ENCODE assay signal across 23 cellular contexts in the genomic region with DNA sequence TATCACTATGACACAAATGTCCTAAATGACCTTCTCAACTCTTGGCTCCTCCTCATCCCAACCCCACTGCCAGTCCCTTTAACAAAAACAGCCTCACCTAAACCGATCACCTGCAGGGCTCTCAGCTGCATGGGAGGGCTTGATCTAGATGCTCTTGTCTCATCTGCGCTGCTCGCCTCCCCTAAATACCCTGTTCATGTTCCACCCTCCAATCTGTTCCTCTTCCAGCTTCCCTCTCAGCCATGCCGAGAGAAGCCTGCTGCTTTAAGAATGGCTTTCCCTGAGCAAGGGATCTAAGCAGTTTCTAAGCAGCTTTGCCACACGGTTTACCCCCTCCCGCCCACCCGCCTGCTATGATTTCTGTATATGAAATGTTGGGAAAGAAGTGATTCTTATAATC. TPM values are rescaled to one million over a fixed set of nuclear protein-coding genes. Genes with fewer than 3 reads are reported as not detected.
A peak's percentile ranks its signal among the peaks of the same experiment; 100 is the strongest.
DNase-seq lines count a peak whose midpoint lies in the region; ATAC-seq and TF ChIP-seq lines count a peak whose summit lies in the region.
"Had no signal": no experiment of that assay in that cellular context is flagged by ENCODE, and none has a peak within 500 bp of the region (broad histone marks: within the 10 kb centered on the region; RNA-seq: fewer than 3 reads in every experiment).

No MANE protein-coding gene starts in this region.

- WGBS in gastroesophageal sphincter (ENCODE audit: low coverage in 1 of 2), 2 donors: 53 to 57% methylated on average over 3 to 6 of the region's 7 CpGs

- H3K27ac ChIP-seq in right atrium auricular region (no peak overlapping the region), gastroesophageal sphincter (no peak overlapping the region)

- H3K27ac Mint-ChIP-seq in brain: peak overlapping the region; percentile 35 to 100 (median 96)
- peak overlapping the region; percentile 20 for H3K27ac Mint-ChIP-seq in stimulated activated effector memory CD8-positive, alpha-beta T cell treated with anti-CD3 and anti-CD28 coated beads, Interleukin-12 subunit alpha, Interleukin-12 subunit beta, amount 100 ng/mL, for 72 hours
- H3K27ac Mint-ChIP-seq in activated CD4-positive, alpha-beta T cell treated with anti-CD3 and anti-CD28 coated beads, Interleukin-2, amount 10 ng/mL, durations not matched to agents 7 days and 5 days: no peak overlapping the region
- H3K27ac Mint-ChIP-seq: CD4-positive, alpha-beta memory T cell; HFFc6 had no signal

- DNase-seq in left ventricle myocardium superior: peak; percentile 13
- no peak for DNase-seq in right atrium auricular region (ENCODE audit: low spot score)
- DNase-seq in NCI-H524 (lab: John Stamatoyannopoulos, UW): peak; percentile 99
- no peak for DNase-seq in stimulated activated effector memory CD8-positive, alpha-beta T cell treated with anti-CD3 and anti-CD28 coated beads, Interleukin-12 subunit alpha, Interleukin-12 subunit beta, amount 100 ng/mL, for 72 hours (ENCODE audit: low spot score in 2 of 2)
- no peak for DNase-seq in AG08395 (ENCODE audit: low spot score)
- DNase-seq in activated CD4-positive, alpha-beta T cell treated with anti-CD3 and anti-CD28 coated beads, Interleukin-2, amount 10 ng/mL, durations not matched to agents 7 days and 5 days: no peak
- DNase-seq: 8988T; Calu3; CD4-positive, alpha-beta memory T cell; DND-41; H7; HFFc6; KBM-7; NCI-H1105 treated with DMSO at 0.1 percent for 48 hours; NCI-H1930; NCI-H446 treated with DMSO at 0.1 percent for 48 hours; NCI-H774; PC-3; RPMI8226; SIG-M5 had no signal

- POLR2A ChIA-PET in activated CD4-positive, alpha-beta T cell treated with anti-CD3 and anti-CD28 coated beads, Interleukin-2, amount 10 ng/mL, durations not matched to agents 7 days and 5 days (lab: Charles Lee): no interaction called here

- no peak for TF ChIP-seq CTCF in right atrium auricular region (IDR thresholded peaks at IDR 0.05)
- no peak for TF ChIP-seq CTCF in brain (conservative IDR thresholded peaks at IDR 0.05)
- no peak for TF ChIP-seq CTCF in gastroesophageal sphincter (IDR thresholded peaks at IDR 0.05)

- no peaks in the 10 kb centered on the region for H3K27me3 Mint-ChIP-seq in brain
- no peaks in the 10 kb centered on the region for H3K27me3 Mint-ChIP-seq in activated CD4-positive, alpha-beta T cell treated with anti-CD3 and anti-CD28 coated beads, Interleukin-2, amount 10 ng/mL, durations not matched to agents 7 days and 5 days
- H3K27me3 Mint-ChIP-seq: CD4-positive, alpha-beta memory T cell had no signal

- no peak for TF ChIP-seq POLR2A in gastroesophageal sphincter (IDR thresholded peaks at IDR 0.05)

- H3K36me3 ChIP-seq in right atrium auricular region (no peaks in the 10 kb centered on the region), gastroesophageal sphincter (no peaks in the 10 kb centered on the region)

- H3K27me3 ChIP-seq in right atrium auricular region: no peaks in the 10 kb centered on the region
- peaks cover 55% of the 10 kb centered on the region for H3K27me3 ChIP-seq in gastroesophageal sphincter

- TF ChIP-seq EP300 in gastroesophageal sphincter (IDR thresholded peaks at IDR 0.05): no peak

- H3K4me1 ChIP-seq in right atrium auricular region (peaks cover 0 to 21% of the 10 kb centered on the region in 2 donors), gastroesophageal sphincter (peaks cover 0 to 11% (median 0%) of the 10 kb centered on the region in 3 donors)

- H3K9me3 ChIP-seq in right atrium auricular region: no peaks in the 10 kb centered on the region
- H3K9me3 ChIP-seq in gastroesophageal sphincter: no peaks in the 10 kb centered on the region

- H3K4me3 ChIP-seq in right atrium auricular region: no peak overlapping the region
- no peak overlapping the region for H3K4me3 ChIP-seq in gastroesophageal sphincter

- H3K4me1 Mint-ChIP-seq in brain: peaks cover 85% of the 10 kb centered on the region
- H3K4me1 Mint-ChIP-seq in stimulated activated effector memory CD8-positive, alpha-beta T cell treated with anti-CD3 and anti-CD28 coated beads, Interleukin-12 subunit alpha, Interleukin-12 subunit beta, amount 100 ng/mL, for 72 hours: peaks cover 5% of the 10 kb centered on the region
- no peaks in the 10 kb centered on the region for H3K4me1 Mint-ChIP-seq in activated CD4-positive, alpha-beta T cell treated with anti-CD3 and anti-CD28 coated beads, Interleukin-2, amount 10 ng/mL, durations not matched to agents 7 days and 5 days

- H3K9me3 Mint-ChIP-seq in brain: no peaks in the 10 kb centered on the region
- H3K9me3 Mint-ChIP-seq in stimulated activated effector memory CD8-positive, alpha-beta T cell treated with anti-CD3 and anti-CD28 coated beads, Interleukin-12 subunit alpha, Interleukin-12 subunit beta, amount 100 ng/mL, for 72 hours: no peaks in the 10 kb centered on the region
- no peaks in the 10 kb centered on the region for H3K9me3 Mint-ChIP-seq in activated CD4-positive, alpha-beta T cell treated with anti-CD3 and anti-CD28 coated beads, Interleukin-2, amount 10 ng/mL, durations not matched to agents 7 days and 5 days
- H3K9me3 Mint-ChIP-seq: CD4-positive, alpha-beta memory T cell; HFFc6 had no signal

- H3K4me3 Mint-ChIP-seq in brain: peak overlapping the region in 4 of 5 experiments; percentile 23 to 84 (median 64)
- H3K4me3 Mint-ChIP-seq in stimulated activated effector memory CD8-positive, alpha-beta T cell treated with anti-CD3 and anti-CD28 coated beads, Interleukin-12 subunit alpha, Interleukin-12 subunit beta, amount 100 ng/mL, for 72 hours: no peak overlapping the region
- H3K4me3 Mint-ChIP-seq in activated CD4-positive, alpha-beta T cell treated with anti-CD3 and anti-CD28 coated beads, Interleukin-2, amount 10 ng/mL, durations not matched to agents 7 days and 5 days: no peak overlapping the region
- H3K4me3 Mint-ChIP-seq: CD4-positive, alpha-beta memory T cell; HFFc6 had no signal

- ATAC-seq in left ventricle myocardium superior (no peak), gastroesophageal sphincter (no peak)
- ATAC-seq in stimulated activated effector memory CD8-positive, alpha-beta T cell treated with anti-CD3 and anti-CD28 coated beads, Interleukin-12 subunit alpha, Interleukin-12 subunit beta, amount 100 ng/mL, for 72 hours: no peak
- ATAC-seq: HepG2, PC-3 had no signal

- no peaks in the 10 kb centered on the region for H3K36me3 Mint-ChIP-seq in brain
- no peaks in the 10 kb centered on the region for H3K36me3 Mint-ChIP-seq in stimulated activated effector memory CD8-positive, alpha-beta T cell treated with anti-CD3 and anti-CD28 coated beads, Interleukin-12 subunit alpha, Interleukin-12 subunit beta, amount 100 ng/mL, for 72 hours
- no peaks in the 10 kb centered on the region for H3K36me3 Mint-ChIP-seq in activated CD4-positive, alpha-beta T cell treated with anti-CD3 and anti-CD28 coated beads, Interleukin-2, amount 10 ng/mL, durations not matched to agents 7 days and 5 days (ENCODE audit: low read depth)
- H3K36me3 Mint-ChIP-seq: CD4-positive, alpha-beta memory T cell had no signal

- intact Hi-C loops in left ventricle myocardium superior (cut with micrococcal nuclease): no loop called here

- CTCF ChIA-PET in activated CD4-positive, alpha-beta T cell treated with anti-CD3 and anti-CD28 coated beads, Interleukin-2, amount 10 ng/mL, durations not matched to agents 7 days and 5 days (lab: Charles Lee): interaction anchor here (0.6 to 1.5 kb wide), 4 partner anchors 8 to 68 kb away, joined by 3 read pairs; no protein-coding TSS in a partner anchor

RNA-seq across cellular contexts. Expression of a gene that starts 23.7 kb away (rescaled TPM):
- total RNA-seq in left ventricle myocardium superior (0.59 TPM), right atrium auricular region (under 1 TPM; 0.37 to 0.79 TPM), gastroesophageal sphincter (10 to 100 TPM in 1 of 4 donors, 1 to 10 TPM in 2, under 1 TPM in 1; 0.52 to 11.2 (median 6.7) TPM)
- polyA plus RNA-seq in brain (ENCODE audit: insufficient read depth, low read depth, low replicate concordance): 12.4 TPM
- total RNA-seq in activated CD4-positive, alpha-beta T cell treated with anti-CD3 and anti-CD28 coated beads, Interleukin-2, amount 10 ng/mL, durations not matched to agents 7 days and 5 days: 1 to 10 TPM; 1.6 to 1.7 TPM

Comparison
In these comparisons a context has a peak if more than half of its experiments do, and no peak if none do; other contexts are left out.
1. DNase-seq: peak in left ventricle myocardium superior (single experiment) and NCI-H524 (2 of 2); none in right atrium auricular region (single experiment), stimulated activated effector memory CD8-positive, alpha-beta T cell treated with anti-CD3 and anti-CD28 coated beads, Interleukin-12 subunit alpha, Interleukin-12 subunit beta, amount 100 ng/mL, for 72 hours (0 of 2), AG08395 (single experiment) and activated CD4-positive, alpha-beta T cell treated with anti-CD3 and anti-CD28 coated beads, Interleukin-2, amount 10 ng/mL, durations not matched to agents 7 days and 5 days (single experiment).
2. H3K4me3 Mint-ChIP-seq: peak in brain (4 of 5); none in stimulated activated effector memory CD8-positive, alpha-beta T cell treated with anti-CD3 and anti-CD28 coated beads, Interleukin-12 subunit alpha, Interleukin-12 subunit beta, amount 100 ng/mL, for 72 hours (single experiment) and activated CD4-positive, alpha-beta T cell treated with anti-CD3 and anti-CD28 coated beads, Interleukin-2, amount 10 ng/mL, durations not matched to agents 7 days and 5 days (single experiment).